8 cellular contexts compared by ENCODE assay signal in genomic region chr3:48561045-48561736, GRCh38. TPM values are rescaled to one million over a fixed set of nuclear protein-coding genes. Genes with fewer than 3 reads are reported as not detected.
A peak's percentile ranks its signal among the peaks of the same experiment; 100 is the strongest.
DNase-seq lines count a peak whose midpoint lies in the region; ATAC-seq and TF ChIP-seq lines count a peak whose summit lies in the region.

No MANE protein-coding gene starts in this region.

- no peak for DNase-seq in GM12864 (ENCODE audit: low read depth)
- peak; percentile 36 for DNase-seq in NOMO-1 treated with dmso at 0.1 percent for 144 hours (lab: John Stamatoyannopoulos, UW; ENCODE audit: unreplicated experiment)
- peak; percentile 83 for DNase-seq in ecto neural progenitor cell (ENCODE audit: low spot score)
- DNase-seq in mucosa of descending colon = peak; percentile 46 to 72 (median 61)
- DNase-seq in NCI-H2196 (lab: John Stamatoyannopoulos, UW; ENCODE audit: unreplicated experiment) = no peak
- DNase-seq in activated effector memory CD4-positive, alpha-beta T cell treated with anti-CD3 and anti-CD28 coated beads, Interleukin-2, amount 50 U/mL, for 16 hours = no peak
- DNase-seq in HPDE6-E6E7 (ENCODE audit: extremely low spot score) = no peak

- intact Hi-C loops in mucosa of descending colon (cut with DNase I, micrococcal nuclease) = no loop called here

- no peaks in the 10 kb centered on the region for H3K9me3 ChIP-seq in mucosa of descending colon

- peaks cover 3% of the 10 kb centered on the region for H3K36me3 ChIP-seq in mucosa of descending colon (ENCODE audit: low read depth)

- ATAC-seq in mucosa of descending colon = no peak
- ATAC-seq in GM21529 (IDR thresholded peaks at IDR 0.05; ENCODE audit: unreplicated experiment) = no peak

- H3K4me1 ChIP-seq in mucosa of descending colon (ENCODE audit: low read depth) = peaks cover 12% of the 10 kb centered on the region

- H3K4me3 ChIP-seq in GM12864 (ENCODE audit: low read depth, low read length) (no peak overlapping the region; the same call in 1 of the 2 replicates), mucosa of descending colon (no peak overlapping the region)

- TF ChIP-seq CTCF in GM12864 (IDR thresholded peaks at IDR 0.05; ENCODE audit: low read depth, low read length, missing control alignments) (peak; percentile 36), mucosa of descending colon (IDR thresholded peaks at IDR 0.05) (no peak)

RNA-seq across cellular contexts. Expression of gene UCN2, which starts 2.4 kb away (rescaled TPM):
- under 1 TPM in 1 of 3 donors, not detected in 2; 0.19 TPM for total RNA-seq in mucosa of descending colon

RNA-seq across cellular contexts. Expression of gene PFKFB4, which starts 4.6 kb away (rescaled TPM):
- total RNA-seq in mucosa of descending colon = 10 to 100 TPM in 2 of 3 donors, 1 to 10 TPM in 1; 4.4 to 14.2 (median 10.8) TPM

RNA-seq across cellular contexts. Expression of gene COL7A1, which starts 33.9 kb away (rescaled TPM):
- 1 to 10 TPM; 2.8 to 6.8 (median 3.9) TPM for total RNA-seq in mucosa of descending colon

RNA-seq across cellular contexts. Expression of gene UQCRC1, which starts 48.3 kb away (rescaled TPM):
- 100 to 1,000 TPM; 384 to 562 (median 554) TPM for total RNA-seq in mucosa of descending colon

RNA-seq across cellular contexts. Expression of gene SHISA5, which starts 57.2 kb away (rescaled TPM):
- total RNA-seq in mucosa of descending colon = 100 to 1,000 TPM; 106 to 120 (median 115) TPM

Comparison
In these comparisons a context has a peak if more than half of its experiments do, and no peak if none do; other contexts are left out.
1. DNase-seq: peak in NOMO-1 treated with dmso at 0.1 percent for 144 hours (single experiment), ecto neural progenitor cell (single experiment) and mucosa of descending colon (3 of 3); none in GM12864 (single experiment), NCI-H2196 (single experiment), activated effector memory CD4-positive, alpha-beta T cell treated with anti-CD3 and anti-CD28 coated beads, Interleukin-2, amount 50 U/mL, for 16 hours (single experiment) and HPDE6-E6E7 (single experiment).